17 cellular contexts compared by ENCODE assay signal in the genomic region with DNA sequence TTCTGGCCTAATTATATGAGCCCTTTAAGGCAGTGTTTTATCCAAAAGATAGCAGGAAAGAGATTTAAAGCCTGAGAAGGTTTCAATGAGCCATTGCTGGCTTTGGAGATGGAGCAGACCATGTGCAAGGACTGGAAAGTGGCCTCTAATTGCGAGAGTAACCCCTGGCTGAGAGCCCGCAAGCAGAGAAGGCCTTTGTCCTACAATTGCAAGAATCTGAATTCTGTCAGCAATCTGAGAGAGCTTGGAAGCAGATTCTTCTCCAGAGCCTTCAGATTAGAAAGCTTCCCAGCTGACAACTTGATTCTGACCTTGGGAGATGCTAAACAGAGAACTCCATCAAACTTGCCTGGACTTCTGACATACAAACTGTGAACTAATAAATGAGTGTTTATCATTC.
"Had no signal": no experiment of that assay in that cellular context is flagged by ENCODE, and none has a peak within 500 bp of the region (broad histone marks: within the 10 kb centered on the region; RNA-seq: fewer than 3 reads in every experiment).

No MANE protein-coding gene starts in this region.

- H3K27me3 ChIP-seq: dorsolateral prefrontal cortex, gastrocnemius medialis, heart left ventricle had no signal

- H3K9me3 ChIP-seq: gastrocnemius medialis had no signal

- DNase-seq: activated CD4-positive, alpha-beta T cell treated with anti-CD3 and anti-CD28 coated beads, Interleukin-2, amount 10 ng/mL, durations not matched to agents 24 days and 14 days; activated CD8-positive, alpha-beta memory T cell treated with anti-CD3 and anti-CD28 coated beads, Interleukin-2, amount 50 U/mL, for 4 hours; activated CD8-positive, alpha-beta T cell treated with anti-CD3 and anti-CD28 coated beads, Interleukin-2, amount 10 ng/mL, durations not matched to agents 7 days and 5 days; activated gamma-delta T cell; activated T-cell treated with anti-CD3 and anti-CD28 coated beads, Interleukin-2, amount 50 U/mL, for 72 hours; dorsolateral prefrontal cortex; endodermal cell; erythroblast; gastrocnemius medialis; immature natural killer cell; stimulated activated CD4-positive, alpha-beta T cell treated with anti-CD3 and anti-CD28 coated beads, Interleukin-15, amount 100 ng/mL, for 24 hours; stimulated activated CD4-positive, alpha-beta T cell treated with anti-CD3 and anti-CD28 coated beads, Interleukin-4, amount 100 ng/mL, for 1 hour; stimulated activated naive B cell treated with anti-CD40 and anti-IgM and Interleukin-4, amounts not matched to agents 10 μg/mL and 1 μg/mL and 100 μg/mL, for 72 hours; substantia nigra; T-helper 2 cell; trophoblast cell had no signal

- H3K36me3 ChIP-seq: gastrocnemius medialis, heart left ventricle had no signal

- H3K27ac ChIP-seq: dorsolateral prefrontal cortex, gastrocnemius medialis, heart left ventricle had no signal

- H3K4me3 ChIP-seq: dorsolateral prefrontal cortex, gastrocnemius medialis, heart left ventricle had no signal

- H3K4me1 ChIP-seq: gastrocnemius medialis, heart left ventricle had no signal
